ENCODE assay signal across 16 cellular contexts in genomic region chr12:24840046-24840800, GRCh38.
DNase-seq lines count a peak whose midpoint lies in the region; ATAC-seq and TF ChIP-seq lines count a peak whose summit lies in the region.
"Had no signal": no experiment of that assay in that cellular context is flagged by ENCODE, and none has a peak within 500 bp of the region (broad histone marks: within the 10 kb centered on the region; RNA-seq: fewer than 3 reads in every experiment).

No MANE protein-coding gene starts in this region.

- H3K4me1 ChIP-seq in OCI-LY3 (ENCODE audit: low read length) = peaks cover 51% of the 10 kb centered on the region
- H3K4me1 ChIP-seq: HAP-1 had no signal

- peaks cover 36% of the 10 kb centered on the region for H3K4me1 Mint-ChIP-seq in activated T-cell treated with anti-CD3 and anti-CD28 coated beads, Interleukin-2, amount 50 U/mL, for 4 hours (ENCODE audit: low read depth)
- peaks cover 48% of the 10 kb centered on the region for H3K4me1 Mint-ChIP-seq in chondrocyte (ENCODE audit: low read depth)
- peaks cover 34% of the 10 kb centered on the region for H3K4me1 Mint-ChIP-seq in stimulated activated effector memory CD8-positive, alpha-beta T cell treated with anti-CD3 and anti-CD28 coated beads, Interleukin-12 subunit alpha, Interleukin-12 subunit beta, amount 100 ng/mL, for 72 hours

- H3K4me3 ChIP-seq in OCI-LY3 (ENCODE audit: low read length) = peak overlapping the region; percentile 66
- H3K4me3 ChIP-seq: HAP-1, heart left ventricle had no signal

- H3K4me3 Mint-ChIP-seq in activated T-cell treated with anti-CD3 and anti-CD28 coated beads, Interleukin-2, amount 50 U/mL, for 4 hours = peak overlapping the region; percentile 52
- H3K4me3 Mint-ChIP-seq in chondrocyte (ENCODE audit: unreplicated experiment) = no peak overlapping the region
- peak overlapping the region; percentile 50 for H3K4me3 Mint-ChIP-seq in stimulated activated effector memory CD8-positive, alpha-beta T cell treated with anti-CD3 and anti-CD28 coated beads, Interleukin-12 subunit alpha, Interleukin-12 subunit beta, amount 100 ng/mL, for 72 hours

- ATAC-seq in activated T-cell treated with anti-CD3 and anti-CD28 coated beads, Interleukin-2, amount 50 U/mL, for 4 hours = no peak
- ATAC-seq in stimulated activated effector memory CD8-positive, alpha-beta T cell treated with anti-CD3 and anti-CD28 coated beads, Interleukin-12 subunit alpha, Interleukin-12 subunit beta, amount 100 ng/mL, for 72 hours = peak; percentile 1
- no peak for ATAC-seq in HG02610 (IDR thresholded peaks at IDR 0.05; ENCODE audit: unreplicated experiment)

- H3K9me3 Mint-ChIP-seq in activated T-cell treated with anti-CD3 and anti-CD28 coated beads, Interleukin-2, amount 50 U/mL, for 4 hours = no peaks in the 10 kb centered on the region
- no peaks in the 10 kb centered on the region for H3K9me3 Mint-ChIP-seq in chondrocyte (ENCODE audit: low read depth)
- H3K9me3 Mint-ChIP-seq in stimulated activated effector memory CD8-positive, alpha-beta T cell treated with anti-CD3 and anti-CD28 coated beads, Interleukin-12 subunit alpha, Interleukin-12 subunit beta, amount 100 ng/mL, for 72 hours = no peaks in the 10 kb centered on the region

- no peaks in the 10 kb centered on the region for H3K27me3 ChIP-seq in OCI-LY3 (ENCODE audit: low read depth, low read length)
- H3K27me3 ChIP-seq: heart left ventricle had no signal

- H3K27me3 Mint-ChIP-seq in activated T-cell treated with anti-CD3 and anti-CD28 coated beads, Interleukin-2, amount 50 U/mL, for 4 hours (ENCODE audit: low read depth) = peaks cover 6% of the 10 kb centered on the region
- H3K27me3 Mint-ChIP-seq in chondrocyte (ENCODE audit: low read depth) = no peaks in the 10 kb centered on the region

- H3K36me3 ChIP-seq in OCI-LY3 (replicated peaks; ENCODE audit: low read depth, low read length) = peaks cover 26% of the 10 kb centered on the region
- H3K36me3 ChIP-seq: heart left ventricle had no signal

- TF ChIP-seq CTCF in OCI-LY3 (IDR thresholded peaks at IDR 0.05; ENCODE audit: low read depth, low read length) = no peak
- TF ChIP-seq CTCF in chondrocyte (IDR thresholded peaks at IDR 0.05) = no peak
- TF ChIP-seq CTCF in RWPE1 (conservative IDR thresholded peaks at IDR 0.05; ENCODE audit: low read depth) = no peak

- POLR2A ChIA-PET in RWPE1 (lab: Yijun Ruan, JAX; ENCODE audit: low non-redundant PET) = no interaction called here

- peak overlapping the region; percentile 98 for H3K27ac ChIP-seq in OCI-LY3 (ENCODE audit: low read length)
- no peak overlapping the region for H3K27ac ChIP-seq in RWPE1

- H3K79me2 ChIP-seq in OCI-LY3 (ENCODE audit: low read length) = peaks cover 14% of the 10 kb centered on the region

- CTCF ChIA-PET in RWPE1 (lab: Yijun Ruan, JAX) = no interaction called here

- no peaks in the 10 kb centered on the region for H3K9me3 ChIP-seq in OCI-LY3 (ENCODE audit: insufficient read depth, low read length)
- H3K9me3 ChIP-seq: HAP-1, heart left ventricle had no signal

- DNase-seq in activated T-cell treated with anti-CD3 and anti-CD28 coated beads, Interleukin-2, amount 50 U/mL, for 4 hours = no peak
- DNase-seq in activated T-cell treated with anti-CD3 and anti-CD28 coated beads for 4 hours (no peak), chondrocyte (ENCODE audit: low spot score) (no peak), RWPE1 (ENCODE audit: low spot score) (no peak), NCI-H146 (lab: John Stamatoyannopoulos, UW) (no peak)
- peak in 1 of 2 donors; percentile 63 for DNase-seq in stimulated activated effector memory CD8-positive, alpha-beta T cell treated with anti-CD3 and anti-CD28 coated beads, Interleukin-12 subunit alpha, Interleukin-12 subunit beta, amount 100 ng/mL, for 72 hours (ENCODE audit: low spot score in 2 of 2)
- DNase-seq: Calu3, heart left ventricle, midbrain, NCI-H187, NCI-H524 treated with DMSO at 0.1 percent for 48 hours, occipital lobe, substantia nigra had no signal

- H3K36me3 Mint-ChIP-seq in activated T-cell treated with anti-CD3 and anti-CD28 coated beads, Interleukin-2, amount 50 U/mL, for 4 hours (ENCODE audit: insufficient read depth) = no peaks in the 10 kb centered on the region
- H3K36me3 Mint-ChIP-seq in chondrocyte (ENCODE audit: low read depth) = peaks cover 25% of the 10 kb centered on the region
- H3K36me3 Mint-ChIP-seq in stimulated activated effector memory CD8-positive, alpha-beta T cell treated with anti-CD3 and anti-CD28 coated beads, Interleukin-12 subunit alpha, Interleukin-12 subunit beta, amount 100 ng/mL, for 72 hours = peaks cover 52% of the 10 kb centered on the region

- H3K27ac Mint-ChIP-seq in chondrocyte (ENCODE audit: unreplicated experiment) = peak overlapping the region; percentile 38
- peak overlapping the region; percentile 90 for H3K27ac Mint-ChIP-seq in stimulated activated effector memory CD8-positive, alpha-beta T cell treated with anti-CD3 and anti-CD28 coated beads, Interleukin-12 subunit alpha, Interleukin-12 subunit beta, amount 100 ng/mL, for 72 hours

- peak overlapping the region; percentile 69 for H3K9ac ChIP-seq in OCI-LY3 (ENCODE audit: low read length)

- H4K20me1 ChIP-seq in OCI-LY3 (ENCODE audit: insufficient read depth, low read length) = no peaks in the 10 kb centered on the region

- H2AFZ ChIP-seq in OCI-LY3 (ENCODE audit: low read depth, low read length) = no peak overlapping the region

- peak overlapping the region; percentile 97 for H3K4me2 ChIP-seq in OCI-LY3 (ENCODE audit: low read length)
